ENCODE assay signal across 1 cellular context in the genomic region with DNA sequence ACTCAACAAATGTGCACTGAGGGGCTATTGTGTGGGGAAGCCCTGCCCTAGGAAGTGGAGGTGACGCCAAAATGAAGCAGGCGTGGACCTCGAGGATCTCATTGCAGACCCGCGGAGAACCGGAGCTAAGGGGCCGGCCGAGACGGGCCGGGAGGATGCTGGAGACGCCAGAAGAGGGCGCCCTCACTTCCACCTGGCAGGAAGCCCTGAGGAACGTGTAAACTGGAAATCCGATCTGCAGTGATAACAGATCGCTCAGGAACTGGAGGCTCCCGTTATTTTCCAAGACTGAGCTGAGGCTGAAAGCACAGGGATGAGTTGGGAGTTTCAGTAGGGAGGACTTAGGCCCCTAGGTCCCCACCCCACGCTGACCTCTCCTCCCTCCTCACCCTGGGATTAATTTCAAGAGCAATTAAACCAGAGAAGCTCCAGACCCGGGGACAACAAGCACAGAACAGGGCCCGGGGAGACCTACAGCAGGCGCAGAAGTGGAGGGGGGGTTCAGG.
A peak's percentile ranks its signal among the peaks of the same experiment; 100 is the strongest.
TF ChIP-seq lines count a peak whose summit lies in the region.

No MANE protein-coding gene starts in this region.

TF ChIP-seq in H1, 55 proteins besides CTCF, POLR2A, EP300 and RAD21 (continued from another document):
- 0 out of 2 replicates have a peak, but pooled peaks have one; percentile 60 for TF ChIP-seq YY1 (IDR thresholded peaks at IDR 0.05; ENCODE audit: low read depth, low read length)
- TF ChIP-seq CREB1 (IDR thresholded peaks at IDR 0.05), result peak; percentile 47; the same call in 1 of the 2 replicates
- no peak for TF ChIP-seq SIN3A (conservative IDR thresholded peaks at IDR 0.05 in 1 of 2, IDR thresholded peaks at IDR 0.05 in 1 of 2; ENCODE audit: low read depth in 1 of 2, low read length in 2 of 2)
- TF ChIP-seq, protein P1, sequence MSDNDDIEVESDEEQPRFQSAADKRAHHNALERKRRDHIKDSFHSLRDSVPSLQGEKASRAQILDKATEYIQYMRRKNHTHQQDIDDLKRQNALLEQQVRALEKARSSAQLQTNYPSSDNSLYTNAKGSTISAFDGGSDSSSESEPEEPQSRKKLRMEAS (IDR thresholded peaks at IDR 0.05), result peak; percentile 89
- TF ChIP-seq RNF2 (IDR thresholded peaks at IDR 0.05; ENCODE audit: borderline replicate concordance, low read depth, low read length, missing control alignments, poor library complexity, severe bottlenecking), result no peak
- peak; percentile 20; the same call in 1 of the 2 replicates for TF ChIP-seq TBP (IDR thresholded peaks at IDR 0.05; ENCODE audit: low read depth, low read length)
- no peak for TF ChIP-seq ZNF274 (IDR thresholded peaks at IDR 0.05; ENCODE audit: borderline replicate concordance, extremely low read depth, low read length)
- peak; percentile 44 for TF ChIP-seq ASH2L (IDR thresholded peaks at IDR 0.05; ENCODE audit: low read length)
- TF ChIP-seq CTBP2 (IDR thresholded peaks at IDR 0.05; ENCODE audit: borderline replicate concordance, insufficient read depth, insufficient read length, low read length), result no peak
- no peak for TF ChIP-seq FOSL1 (IDR thresholded peaks at IDR 0.05; ENCODE audit: insufficient read depth, low read depth, low read length)
- TF ChIP-seq EZH2 (IDR thresholded peaks at IDR 0.05; ENCODE audit: low read depth, low read length, severe bottlenecking), result no peak
- TF ChIP-seq BACH1 (IDR thresholded peaks at IDR 0.05; ENCODE audit: low read length), result no peak
- TF ChIP-seq NANOG (IDR thresholded peaks at IDR 0.05; ENCODE audit: insufficient read depth, low read depth, low read length, poor library complexity, severe bottlenecking), result no peak
- no peak for TF ChIP-seq PHF8 (conservative IDR thresholded peaks at IDR 0.05; ENCODE audit: low read depth, low read length)
- TF ChIP-seq GABPA (IDR thresholded peaks at IDR 0.05; ENCODE audit: borderline replicate concordance, insufficient read depth, low read length), result peak; percentile 51; the same call in 1 of the 2 replicates
- TF ChIP-seq KDM1A (IDR thresholded peaks at IDR 0.05; ENCODE audit: borderline replicate concordance, low read length), result no peak
- no peak for TF ChIP-seq RFX5 (IDR thresholded peaks at IDR 0.05; ENCODE audit: borderline replicate concordance, low read depth, low read length)
